Comparison of ENCODE assay signal across 20 cellular contexts in the genomic region with DNA sequence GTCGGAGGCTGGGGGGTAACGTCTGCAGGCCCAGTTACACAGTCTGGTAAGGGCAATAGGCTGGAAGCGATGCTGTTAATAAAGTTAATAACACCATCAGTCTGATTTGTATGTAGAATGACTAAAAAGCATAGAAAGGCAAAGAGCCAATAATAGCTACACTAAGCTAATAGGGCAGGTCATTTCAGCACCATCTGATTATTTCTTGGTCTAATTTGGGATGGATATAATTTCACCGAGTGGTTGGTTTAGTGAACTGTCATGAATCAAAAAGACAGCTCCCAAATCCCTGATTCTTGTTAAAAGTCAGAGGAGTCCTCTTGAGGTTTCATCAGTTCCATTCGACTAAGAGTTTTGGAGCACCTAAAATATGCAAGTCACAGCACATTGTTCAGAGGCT.
A peak's percentile ranks its signal among the peaks of the same experiment; 100 is the strongest.
DNase-seq lines count a peak whose midpoint lies in the region; ATAC-seq, FAIRE-seq and TF ChIP-seq lines count a peak whose summit lies in the region.
"Had no signal": no experiment of that assay in that cellular context is flagged by ENCODE, and none has a peak within 500 bp of the region (broad histone marks: within the 10 kb centered on the region; RNA-seq: fewer than 3 reads in every experiment).

No MANE protein-coding gene starts in this region.

- no peak overlapping the region for H3K4me3 ChIP-seq in A549
- H3K4me3 ChIP-seq: GM23338 had no signal

- H3K27me3 Mint-ChIP-seq in stimulated activated memory B cell treated with anti-CD40 and anti-IgM and Interleukin-4, amounts not matched to agents 10 μg/mL and 1 μg/mL and 100 μg/mL, for 72 hours, result no peaks in the 10 kb centered on the region
- H3K27me3 Mint-ChIP-seq: B cell; CD4-positive, alpha-beta T cell had no signal

- FAIRE-seq in A549 (lab: Jason Lieb, UNC), result no peak
- FAIRE-seq: D721Med, G401.6, GM12891, GM19239 had no signal

- no peak overlapping the region for H3K4me3 Mint-ChIP-seq in stimulated activated memory B cell treated with anti-CD40 and anti-IgM and Interleukin-4, amounts not matched to agents 10 μg/mL and 1 μg/mL and 100 μg/mL, for 72 hours
- H3K4me3 Mint-ChIP-seq: B cell; CD4-positive, alpha-beta T cell; GM23338 had no signal

- no peak for TF ChIP-seq EP300 in A549 (IDR thresholded peaks at IDR 0.05)

- no peak for TF ChIP-seq RAD21 in A549 (conservative IDR thresholded peaks at IDR 0.05 in 1 of 2, IDR thresholded peaks at IDR 0.05 in 1 of 2)

- H3K27ac Mint-ChIP-seq in stimulated activated memory B cell treated with anti-CD40 and anti-IgM and Interleukin-4, amounts not matched to agents 10 μg/mL and 1 μg/mL and 100 μg/mL, for 72 hours, result peak overlapping the region; percentile 75
- H3K27ac Mint-ChIP-seq: CD4-positive, alpha-beta T cell had no signal

- peaks cover 4% of the 10 kb centered on the region; the same call in 1 of the 3 replicates for H3K4me1 ChIP-seq in A549
- H3K4me1 ChIP-seq: Caco-2 had no signal

- CTCF ChIA-PET in A549 (lab: Yijun Ruan, JAX) (interaction anchor here (0.6 to 1.4 kb wide), 2 partner anchors 169 to 359 kb away, joined by 3 to 6 read pairs; no protein-coding TSS in a partner anchor), HEK293T (lab: Yijun Ruan, JAX) (interaction anchor here (0.7 kb wide), 1 partner anchor 114 kb away, joined by 4 read pairs; no protein-coding TSS in a partner anchor)

- no peak for TF ChIP-seq POLR2A in A549 (IDR thresholded peaks at IDR 0.05; ENCODE audit: low read length)

- 82% methylated on average over 5 of the region's 5 CpGs for WGBS in A549 (ENCODE audit: missing lambda C conversion rate)

- H3K4me2 ChIP-seq in A549, result no peak overlapping the region
- H3K4me2 ChIP-seq: GM23338 had no signal

- peaks cover 28% of the 10 kb centered on the region for H3K36me3 Mint-ChIP-seq in stimulated activated memory B cell treated with anti-CD40 and anti-IgM and Interleukin-4, amounts not matched to agents 10 μg/mL and 1 μg/mL and 100 μg/mL, for 72 hours

- ATAC-seq in A549, result no peak
- no peak for ATAC-seq in stimulated activated memory B cell treated with anti-CD40 and anti-IgM and Interleukin-4, amounts not matched to agents 10 μg/mL and 1 μg/mL and 100 μg/mL, for 72 hours
- ATAC-seq: GM23338, HCT116 had no signal

- no peaks in the 10 kb centered on the region for H3K9me3 ChIP-seq in A549
- H3K9me3 ChIP-seq: Caco-2 had no signal

- H3K4me1 Mint-ChIP-seq in stimulated activated memory B cell treated with anti-CD40 and anti-IgM and Interleukin-4, amounts not matched to agents 10 μg/mL and 1 μg/mL and 100 μg/mL, for 72 hours, result peaks cover 71% of the 10 kb centered on the region

- DNase-seq in NCI-H1417 (lab: John Stamatoyannopoulos, UW) (peak in 2 of 3 experiments; percentile 5 to 57), NCI-H1417 treated with DMSO at 0.1 percent for 48 hours (lab: John Stamatoyannopoulos, UW) (no peak), A549 (ENCODE audit: low read depth in 1 of 2, low spot score in 1 of 2) (no peak), HEK293T (ENCODE audit: extremely low spot score) (no peak), GM20000 (ENCODE audit: low spot score) (no peak), KG1 (lab: John Stamatoyannopoulos, UW) (no peak)
- DNase-seq: CD4-positive, alpha-beta T cell; H7; Karpas-422 had no signal

- H3K27ac ChIP-seq in A549, result no peak overlapping the region
- H3K27ac ChIP-seq: 22Rv1, C4-2B had no signal

- peaks cover 13% of the 10 kb centered on the region for H3K9me3 Mint-ChIP-seq in stimulated activated memory B cell treated with anti-CD40 and anti-IgM and Interleukin-4, amounts not matched to agents 10 μg/mL and 1 μg/mL and 100 μg/mL, for 72 hours
- H3K9me3 Mint-ChIP-seq: CD4-positive, alpha-beta T cell had no signal

- TF ChIP-seq CTCF in A549 (IDR thresholded peaks at IDR 0.05), result no peak
- TF ChIP-seq CTCF in GM20000 (IDR thresholded peaks at IDR 0.05; ENCODE audit: extremely low read depth, missing control alignments), result no peak

- POLR2A ChIA-PET in A549 (lab: Yijun Ruan, JAX), result no interaction called here
- POLR2A ChIA-PET in HEK293T (lab: Yijun Ruan, JAX), result no interaction called here

TF ChIP-seq in A549, 52 proteins besides CTCF, POLR2A, EP300 and RAD21:
- TF ChIP-seq NFE2L2 (conservative IDR thresholded peaks at IDR 0.05; ENCODE audit: low read length), result 0 out of 2 replicates have a peak, but pooled peaks have one; percentile 12
- TF ChIP-seq REST (IDR thresholded peaks at IDR 0.05), result no peak

TF ChIP-seq in HEK293T, 16 proteins besides CTCF, POLR2A, EP300 and RAD21:
- TF ChIP-seq, protein P1, sequence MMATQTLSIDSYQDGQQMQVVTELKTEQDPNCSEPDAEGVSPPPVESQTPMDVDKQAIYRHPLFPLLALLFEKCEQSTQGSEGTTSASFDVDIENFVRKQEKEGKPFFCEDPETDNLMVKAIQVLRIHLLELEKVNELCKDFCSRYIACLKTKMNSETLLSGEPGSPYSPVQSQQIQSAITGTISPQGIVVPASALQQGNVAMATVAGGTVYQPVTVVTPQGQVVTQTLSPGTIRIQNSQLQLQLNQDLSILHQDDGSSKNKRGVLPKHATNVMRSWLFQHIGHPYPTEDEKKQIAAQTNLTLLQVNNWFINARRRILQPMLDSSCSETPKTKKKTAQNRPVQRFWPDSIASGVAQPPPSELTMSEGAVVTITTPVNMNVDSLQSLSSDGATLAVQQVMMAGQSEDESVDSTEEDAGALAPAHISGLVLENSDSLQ (IDR thresholded peaks at IDR 0.05), result 0 out of 2 replicates have a peak, but pooled peaks have one; percentile 28
- no peak for TF ChIP-seq FOXM1 (IDR thresholded peaks at IDR 0.05; ENCODE audit: borderline replicate concordance)

Comparison
In these comparisons a context has a peak if more than half of its experiments do, and no peak if none do; other contexts are left out.
1. DNase-seq: peak in NCI-H1417 (2 of 3); none in NCI-H1417 treated with DMSO at 0.1 percent for 48 hours (single experiment), A549 (0 of 2), HEK293T (single experiment), GM20000 (single experiment) and KG1 (single experiment).